8 cellular contexts compared by ENCODE assay signal in the genomic region with DNA sequence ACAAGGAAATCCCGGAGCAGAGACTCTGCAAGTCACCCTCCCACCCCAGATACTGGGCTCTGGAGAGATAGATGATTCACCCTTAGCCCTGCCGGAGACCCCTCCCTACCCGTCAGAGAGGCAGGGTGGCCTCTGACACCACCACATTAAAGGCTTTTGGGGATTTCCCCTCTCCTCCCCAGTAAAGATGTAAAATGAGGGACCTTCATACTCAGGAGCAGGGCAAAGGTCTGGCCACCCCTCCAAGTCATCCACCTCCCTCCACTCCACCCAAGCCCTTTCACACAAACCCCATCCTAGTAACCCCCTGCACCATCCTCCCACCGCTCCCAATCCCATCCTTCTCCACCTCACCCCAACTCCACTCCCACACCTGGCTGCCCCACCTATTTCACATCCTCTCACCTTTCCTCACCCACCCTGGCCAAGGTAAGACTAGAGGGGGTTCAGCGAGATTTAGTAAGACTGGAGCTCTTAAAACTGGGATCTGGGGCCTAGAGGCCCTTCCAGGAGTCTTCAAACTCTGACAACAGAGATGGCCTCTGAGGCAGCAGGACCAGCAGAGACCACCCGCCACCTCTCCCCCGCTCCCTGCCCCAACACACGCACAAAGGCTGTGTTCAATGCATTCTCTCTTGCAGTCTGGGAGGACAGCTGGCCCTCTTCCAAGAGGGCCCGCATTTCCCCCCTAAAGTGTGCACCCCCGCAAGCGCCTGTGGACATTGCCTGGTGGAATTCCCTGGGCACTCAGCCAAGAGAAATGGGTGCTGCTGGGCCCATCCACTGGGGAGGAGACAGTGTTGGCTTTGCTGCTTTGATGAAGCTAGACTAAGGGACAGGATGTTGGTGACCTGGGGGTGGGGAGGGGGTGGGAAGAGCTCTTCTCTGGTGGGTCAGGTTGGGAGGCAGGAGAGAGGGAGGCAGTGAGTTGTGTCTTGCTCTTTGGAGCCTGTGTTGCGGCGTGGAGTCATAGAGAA. TPM values are rescaled to one million over a fixed set of nuclear protein-coding genes. Genes with fewer than 3 reads are reported as not detected.
DNase-seq lines count a peak whose midpoint lies in the region; ATAC-seq, FAIRE-seq and TF ChIP-seq lines count a peak whose summit lies in the region.

No MANE protein-coding gene starts in this region.

- peaks cover 12% of the 10 kb centered on the region for H4K20me1 ChIP-seq in astrocyte (ENCODE audit: insufficient read depth, low read length)

- H3K36me3 ChIP-seq in SJCRH30: no peaks in the 10 kb centered on the region; the same call in 1 of the 2 replicates
- no peaks in the 10 kb centered on the region for H3K36me3 ChIP-seq in astrocyte (ENCODE audit: insufficient read depth, low read length)
- no peaks in the 10 kb centered on the region for H3K36me3 ChIP-seq in thoracic aorta

- H3K4me1 ChIP-seq in SJCRH30 (peaks cover 15% of the 10 kb centered on the region; the same call in 1 of the 2 replicates), astrocyte (ENCODE audit: insufficient read depth, low read length) (peaks cover 33% of the 10 kb centered on the region), thoracic aorta (ENCODE audit: control insufficient read depth in 1 of 2, low read depth in 2 of 2) (peaks cover 5 to 12% of the 10 kb centered on the region in 2 donors)

- H3K4me3 Mint-ChIP-seq in astrocyte (ENCODE audit: unreplicated experiment) (peak overlapping the region; percentile 90), natural killer cell (peak overlapping the region; percentile 96)

- no peaks in the 10 kb centered on the region for H3K27me3 ChIP-seq in SJCRH30
- no peaks in the 10 kb centered on the region for H3K27me3 ChIP-seq in astrocyte (ENCODE audit: insufficient read depth, low read length)
- no peaks in the 10 kb centered on the region for H3K27me3 ChIP-seq in thoracic aorta (replicated peaks; ENCODE audit: insufficient read depth)

- no peak for TF ChIP-seq CTCF in astrocyte (IDR thresholded peaks at IDR 0.05; ENCODE audit: insufficient read depth, low read depth, low read length)
- no peak for TF ChIP-seq CTCF in natural killer cell (IDR thresholded peaks at IDR 0.05)
- no peak for TF ChIP-seq CTCF in thoracic aorta (IDR thresholded peaks at IDR 0.05)

- intact Hi-C loops in natural killer cell (cut with micrococcal nuclease): loop anchor here (2.0 kb wide), 1 partner anchor 121 kb away; a partner anchor contains a TSS

- ATAC-seq in natural killer cell (peak in 2 of 3 donors; percentile 35 to 52), thoracic aorta (ENCODE audit: insufficient number of reproducible peaks, low FRiP score, low read depth) (no peak), GM18861 (IDR thresholded peaks at IDR 0.05; ENCODE audit: unreplicated experiment) (no peak), HG03159 (IDR thresholded peaks at IDR 0.05; ENCODE audit: unreplicated experiment) (no peak)

- H3K27ac ChIP-seq in SJCRH30 (no peak overlapping the region), astrocyte (ENCODE audit: low read depth, low read length) (no peak overlapping the region), thoracic aorta (no peak overlapping the region)

- H3K4me1 Mint-ChIP-seq in astrocyte (ENCODE audit: low read depth, unreplicated experiment) (peaks cover 28% of the 10 kb centered on the region), natural killer cell (peaks cover 6 to 22% of the 10 kb centered on the region in 2 donors)

- H3K79me2 ChIP-seq in astrocyte (ENCODE audit: insufficient read depth, low read length): no peaks in the 10 kb centered on the region

- H3K36me3 Mint-ChIP-seq in astrocyte (ENCODE audit: low read depth, unreplicated experiment) (peaks cover 4% of the 10 kb centered on the region), natural killer cell (no peaks in the 10 kb centered on the region)

- H3K4me3 ChIP-seq in SJCRH30 (peak overlapping the region; percentile 89), astrocyte (ENCODE audit: insufficient read depth, low read depth, low read length) (peak overlapping the region; percentile 74), thoracic aorta (peak overlapping the region; percentile 98)

- peak overlapping the region; percentile 75 for H3K9ac ChIP-seq in astrocyte (ENCODE audit: low read length)

- H3K9me3 Mint-ChIP-seq in astrocyte (ENCODE audit: unreplicated experiment) (peaks cover 5% of the 10 kb centered on the region), natural killer cell (peaks cover 2 to 3% of the 10 kb centered on the region in 2 donors)

- no peaks in the 10 kb centered on the region for H3K9me3 ChIP-seq in SJCRH30 (replicated peaks)
- H3K9me3 ChIP-seq in astrocyte (ENCODE audit: insufficient read depth, low read depth, low read length): no peaks in the 10 kb centered on the region
- no peaks in the 10 kb centered on the region for H3K9me3 ChIP-seq in thoracic aorta

- H2AFZ ChIP-seq in astrocyte (ENCODE audit: low read depth, low read length): peak overlapping the region; percentile 70

- H3K27ac Mint-ChIP-seq in astrocyte (ENCODE audit: unreplicated experiment) (peak overlapping the region; percentile 18), natural killer cell (peak overlapping the region; percentile 83 to 94)

- DNase-seq in COLO668 (lab: John Stamatoyannopoulos, UW; ENCODE audit: unreplicated experiment) (peak; percentile 38), SJCRH30 (peak; percentile 57 to 72), astrocyte (ENCODE audit: low read depth) (no peak), natural killer cell (peak; percentile 30), thoracic aorta (ENCODE audit: low spot score) (no peak), DMS53 (lab: John Stamatoyannopoulos, UW) (no peak)

- FAIRE-seq in astrocyte (lab: Jason Lieb, UNC): no peak

- H3K27me3 Mint-ChIP-seq in astrocyte (ENCODE audit: low read depth, unreplicated experiment) (peaks cover 2% of the 10 kb centered on the region), natural killer cell (ENCODE audit: low read depth in 2 of 2) (no peaks in the 10 kb centered on the region)

- peak overlapping the region; percentile 88 for H3K4me2 ChIP-seq in astrocyte (ENCODE audit: low read length)

RNA-seq across cellular contexts. Expression of a gene that starts 1.1 kb away (rescaled TPM):
- total RNA-seq in SJCRH30 (2014; rRNA removed; shearing (Covaris generic)): 79.1 and 80.0 TPM in 2 replicates
- total RNA-seq in astrocyte (22.8 and 23.3 TPM in 2 replicates), natural killer cell (10 to 100 TPM; 11.0 to 13.4 (median 11.3) TPM), thoracic aorta (1 to 10 TPM; 9.3 to 9.8 TPM)

RNA-seq across cellular contexts. Expression of a gene that starts 54.0 kb away (rescaled TPM):
- total RNA-seq in SJCRH30 (2014; rRNA removed; shearing (Covaris generic)): 11.3 and 15.2 TPM in 2 replicates
- 33.0 and 37.7 TPM in 2 replicates for total RNA-seq in astrocyte
- total RNA-seq in natural killer cell: 10 to 100 TPM; 27.1 to 45.8 (median 38.9) TPM
- total RNA-seq in thoracic aorta: 10 to 100 TPM; 19.6 to 34.6 TPM

Comparison
In these comparisons a context has a peak if more than half of its experiments do, and no peak if none do; other contexts are left out.
1. DNase-seq: peak in COLO668 (single experiment), SJCRH30 (2 of 2) and natural killer cell (single experiment); none in astrocyte (single experiment), thoracic aorta (single experiment) and DMS53 (single experiment).
2. ATAC-seq: peak in natural killer cell (2 of 3); none in thoracic aorta (single experiment), GM18861 (single experiment) and HG03159 (single experiment).
3. Peak in every context shown above with its lines, with median percentiles within 50 percentile points of each other: H3K4me3 ChIP-seq.